ENCODE assay signal across 18 cellular contexts in genomic region chr4:41506071-41506470, GRCh38. TPM values are rescaled to one million over a fixed set of nuclear protein-coding genes. Genes with fewer than 3 reads are reported as not detected.
DNase-seq lines count a peak whose midpoint lies in the region; ATAC-seq and TF ChIP-seq lines count a peak whose summit lies in the region.
"Had no signal": no experiment of that assay in that cellular context is flagged by ENCODE, and none has a peak within 500 bp of the region (broad histone marks: within the 10 kb centered on the region; RNA-seq: fewer than 3 reads in every experiment).

No MANE protein-coding gene starts in this region.

- no peak for TF ChIP-seq RAD21 in SK-N-SH (IDR thresholded peaks at IDR 0.05; ENCODE audit: low read length)

- H3K27me3 ChIP-seq in SK-N-SH (ENCODE audit: insufficient read depth) = no peaks in the 10 kb centered on the region
- H3K27me3 ChIP-seq: stomach had no signal

- POLR2A ChIA-PET in SK-N-SH (lab: Yijun Ruan, JAX) = no interaction called here
- POLR2A ChIA-PET in GM10248 (lab: Yijun Ruan, JAX) = no interaction called here
- POLR2A ChIA-PET in naive thymus-derived CD8-positive, alpha-beta T cell (lab: Charles Lee) = no interaction called here

- no peak overlapping the region for H3K4me3 ChIP-seq in SK-N-SH (ENCODE audit: low read depth in 2 of 2, low read length in 1 of 2)
- H3K4me3 ChIP-seq: smooth muscle cell, stomach had no signal

- no peak overlapping the region for H3K9ac ChIP-seq in SK-N-SH
- H3K9ac ChIP-seq: KMS-11 had no signal

- WGBS in SK-N-SH (ENCODE audit: low lambda C conversion rate) = 32% methylated on average over 3 of the region's 3 CpGs

- no peaks in the 10 kb centered on the region for H4K20me1 ChIP-seq in SK-N-SH (ENCODE audit: insufficient read depth)

- no peak for TF ChIP-seq EP300 in SK-N-SH (IDR thresholded peaks at IDR 0.05; ENCODE audit: borderline replicate concordance in 1 of 2, low read depth in 1 of 2, low read length in 1 of 2)

- no peaks in the 10 kb centered on the region for H3K9me3 ChIP-seq in SK-N-SH
- H3K9me3 ChIP-seq: stomach had no signal

- H3K4me2 ChIP-seq in SK-N-SH = no peak overlapping the region
- H3K4me2 ChIP-seq: KMS-11, smooth muscle cell had no signal

- peaks cover 0 to 11% of the 10 kb centered on the region in 2 experiments; a peak in 2 of 4 replicates for H3K4me1 ChIP-seq in SK-N-SH (ENCODE audit: control insufficient read depth in 1 of 2, insufficient read depth in 2 of 2, low read depth in 1 of 2, low read length in 1 of 2)
- H3K4me1 ChIP-seq: stomach had no signal

- TF ChIP-seq CTCF in SK-N-SH (IDR thresholded peaks at IDR 0.05) = no peak
- TF ChIP-seq CTCF in GM10248 (IDR thresholded peaks at IDR 0.05; ENCODE audit: control extremely low read depth, extremely low read depth, low read depth, missing control alignments) = no peak

- no peaks in the 10 kb centered on the region for H3K36me3 ChIP-seq in SK-N-SH (replicated peaks in 1 of 2; ENCODE audit: control insufficient read depth in 1 of 2, insufficient read depth in 2 of 2, low read length in 1 of 2)
- H3K36me3 ChIP-seq: stomach had no signal

- H3K9me2 ChIP-seq in SK-N-SH = no peaks in the 10 kb centered on the region

- H3K27me3 Mint-ChIP-seq in activated T-helper 17 cell treated with anti-CD3 and anti-CD28 coated beads, Interleukin-2, amount 50 U/mL, for 72 hours = peaks cover 8% of the 10 kb centered on the region
- no peaks in the 10 kb centered on the region for H3K27me3 Mint-ChIP-seq in naive thymus-derived CD8-positive, alpha-beta T cell

- no peak for ATAC-seq in SK-N-SH treated with all-trans-retinoic acid at 6 μM for 48 hours
- ATAC-seq in activated T-helper 17 cell treated with anti-CD3 and anti-CD28 coated beads, Interleukin-2, amount 50 U/mL, for 72 hours (replicated peaks) = no peak
- no peak for ATAC-seq in naive thymus-derived CD8-positive, alpha-beta T cell

- no peak overlapping the region; a peak in 1 of 4 replicates for H3K27ac ChIP-seq in SK-N-SH (ENCODE audit: low read depth in 2 of 2, low read length in 1 of 2)
- H3K27ac ChIP-seq: KMS-11, stomach had no signal

- H3F3A ChIP-seq in SK-N-SH (replicated peaks; ENCODE audit: insufficient read depth) = no peaks in the 10 kb centered on the region

- no peaks in the 10 kb centered on the region for H3K4me1 Mint-ChIP-seq in activated T-helper 17 cell treated with anti-CD3 and anti-CD28 coated beads, Interleukin-2, amount 50 U/mL, for 72 hours
- no peaks in the 10 kb centered on the region for H3K4me1 Mint-ChIP-seq in naive thymus-derived CD8-positive, alpha-beta T cell

- no peak overlapping the region for H3K4me3 Mint-ChIP-seq in activated T-helper 17 cell treated with anti-CD3 and anti-CD28 coated beads, Interleukin-2, amount 50 U/mL, for 72 hours
- H3K4me3 Mint-ChIP-seq in naive thymus-derived CD8-positive, alpha-beta T cell = no peak overlapping the region
- H3K4me3 Mint-ChIP-seq: activated naive CD4-positive, alpha-beta T cell treated with anti-CD3 and anti-CD28 coated beads for 36 hours had no signal

- no peak for DNase-seq in SK-N-SH
- DNase-seq in amniotic epithelial cell (ENCODE audit: low read depth) = peak; percentile 86
- DNase-seq in kidney glomerular epithelial cell (lab: John Stamatoyannopoulos, UW) = peak; percentile 67
- no peak for DNase-seq in GM10248 (ENCODE audit: extremely low spot score)
- no peak for DNase-seq in naive thymus-derived CD8-positive, alpha-beta T cell
- DNase-seq in NCI-H748 (lab: John Stamatoyannopoulos, UW; ENCODE audit: unreplicated experiment) = no peak
- DNase-seq: 8988T; activated naive CD4-positive, alpha-beta T cell treated with anti-CD3 and anti-CD28 coated beads for 36 hours; cerebellar nuclear complex; DMS 273 treated with DMSO at 0.1 percent for 48 hours; erythroblast; NCI-H82; SIG-M5; stomach had no signal

- H3K9me3 Mint-ChIP-seq in activated T-helper 17 cell treated with anti-CD3 and anti-CD28 coated beads, Interleukin-2, amount 50 U/mL, for 72 hours = peaks cover 6% of the 10 kb centered on the region
- peaks cover 0 to 21% (median 4%) of the 10 kb centered on the region in 9 donors for H3K9me3 Mint-ChIP-seq in naive thymus-derived CD8-positive, alpha-beta T cell

- no peak overlapping the region for H3K27ac Mint-ChIP-seq in activated T-helper 17 cell treated with anti-CD3 and anti-CD28 coated beads, Interleukin-2, amount 50 U/mL, for 72 hours
- no peak overlapping the region for H3K27ac Mint-ChIP-seq in naive thymus-derived CD8-positive, alpha-beta T cell
- H3K27ac Mint-ChIP-seq: activated naive CD4-positive, alpha-beta T cell treated with anti-CD3 and anti-CD28 coated beads for 36 hours had no signal

- no peaks in the 10 kb centered on the region for H3K79me2 ChIP-seq in SK-N-SH (ENCODE audit: insufficient read depth)

- CTCF ChIA-PET in SK-N-SH (lab: Yijun Ruan, JAX) (interaction anchor here (0.8 kb wide), 1 partner anchor 21 kb away, joined by 3 read pairs; no protein-coding TSS in a partner anchor), GM10248 (lab: Yijun Ruan, JAX) (no interaction called here)

- H3K36me3 Mint-ChIP-seq in activated T-helper 17 cell treated with anti-CD3 and anti-CD28 coated beads, Interleukin-2, amount 50 U/mL, for 72 hours (ENCODE audit: low read depth) = no peaks in the 10 kb centered on the region
- H3K36me3 Mint-ChIP-seq in naive thymus-derived CD8-positive, alpha-beta T cell = no peaks in the 10 kb centered on the region

- H2AFZ ChIP-seq in SK-N-SH (ENCODE audit: low read depth) = no peak overlapping the region

TF ChIP-seq in SK-N-SH, 30 proteins besides CTCF, POLR2A, EP300 and RAD21:
- TF ChIP-seq RFX5 (IDR thresholded peaks at IDR 0.05; ENCODE audit: low read length) (no peak), GATA2 (CRISPR knock-in tag; IDR thresholded peaks at IDR 0.05) (0 out of 2 replicates have a peak, but pooled peaks have one; percentile 14)

TF ChIP-seq in SK-N-SH treated with all-trans-retinoic acid at 6 μM for 48 hours, 23 proteins besides CTCF, POLR2A, EP300 and RAD21:
- TF ChIP-seq ZNF565 (CRISPR knock-in tag; conservative IDR thresholded peaks at IDR 0.05; ENCODE audit: low read depth) (no peak), ARNTL (CRISPR knock-in tag; IDR thresholded peaks at IDR 0.05; ENCODE audit: borderline replicate concordance, low read depth) (no peak), ZFP30 (CRISPR knock-in tag; IDR thresholded peaks at IDR 0.05) (no peak), ISL1 (CRISPR knock-in tag; IDR thresholded peaks at IDR 0.05) (no peak; the same call in 1 of the 2 replicates), ZC3H10 (CRISPR knock-in tag; IDR thresholded peaks at IDR 0.05) (no peak), ZNF8 (CRISPR knock-in tag; IDR thresholded peaks at IDR 0.05) (no peak), PATZ1 (CRISPR knock-in tag; IDR thresholded peaks at IDR 0.05; ENCODE audit: borderline replicate concordance) (no peak), RARB (CRISPR knock-in tag; IDR thresholded peaks at IDR 0.05) (no peak), BACH2 (CRISPR knock-in tag; IDR thresholded peaks at IDR 0.05; ENCODE audit: borderline replicate concordance) (no peak)

RNA-seq across cellular contexts. Expression of gene LIMCH1, which starts 31.9 kb away (rescaled TPM):
- 1.2 and 1.3 TPM in 2 replicates for polyA plus RNA-seq in SK-N-SH (2012; rRNA removed)
- polyA plus RNA-seq in SK-N-SH (2012; cell fraction: cytosol; rRNA removed) = 0.82 and 1.2 TPM in 2 replicates
- 4.3 and 6.5 TPM in 2 replicates for polyA plus RNA-seq in SK-N-SH (2012; cell fraction: nucleus; rRNA removed)
- total RNA-seq in activated T-helper 17 cell treated with anti-CD3 and anti-CD28 coated beads, Interleukin-2, amount 50 U/mL, for 72 hours = not detected
- not detected for total RNA-seq in naive thymus-derived CD8-positive, alpha-beta T cell
- not detected for polyA plus RNA-seq in naive thymus-derived CD8-positive, alpha-beta T cell
- total RNA-seq: activated naive CD4-positive, alpha-beta T cell treated with anti-CD3 and anti-CD28 coated beads for 36 hours had no signal

Comparison
In these comparisons a context has a peak if more than half of its experiments do, and no peak if none do; other contexts are left out.
1. DNase-seq: peak in amniotic epithelial cell (single experiment) and kidney glomerular epithelial cell (single experiment); none in SK-N-SH (single experiment), GM10248 (single experiment), naive thymus-derived CD8-positive, alpha-beta T cell (0 of 10) and NCI-H748 (single experiment).